11 cellular contexts compared by ENCODE assay signal in genomic region chr5:156879665-156880285, GRCh38. TPM values are rescaled to one million over a fixed set of nuclear protein-coding genes. Genes with fewer than 3 reads are reported as not detected.
DNase-seq lines count a peak whose midpoint lies in the region; ATAC-seq and TF ChIP-seq lines count a peak whose summit lies in the region.
"Had no signal": no experiment of that assay in that cellular context is flagged by ENCODE, and none has a peak within 500 bp of the region (broad histone marks: within the 10 kb centered on the region; RNA-seq: fewer than 3 reads in every experiment).

No MANE protein-coding gene starts in this region.

- no peaks in the 10 kb centered on the region for H3K4me1 Mint-ChIP-seq in activated T-cell treated with anti-CD3 and anti-CD28 coated beads, Interleukin-2, amount 50 U/mL, for 24 hours (ENCODE audit: low read depth)
- H3K4me1 Mint-ChIP-seq in HFFc6 (ENCODE audit: low read depth): no peaks in the 10 kb centered on the region
- no peaks in the 10 kb centered on the region for H3K4me1 Mint-ChIP-seq in activated T-helper 2 cell treated with anti-CD3 and anti-CD28 coated beads, Interferon-gamma antibody, Interleukin-2, Interleukin-4, amounts not matched to agents 10 μg/mL and 5 μg/mL and 100 μg/mL, durations not matched to agents 14 hours and 24 hours and 36 hours (ENCODE audit: low read depth)

- H3K36me3 Mint-ChIP-seq in activated T-cell treated with anti-CD3 and anti-CD28 coated beads, Interleukin-2, amount 50 U/mL, for 24 hours (ENCODE audit: low read depth): no peaks in the 10 kb centered on the region
- H3K36me3 Mint-ChIP-seq in HFFc6 (ENCODE audit: low read depth): no peaks in the 10 kb centered on the region
- H3K36me3 Mint-ChIP-seq in activated T-helper 2 cell treated with anti-CD3 and anti-CD28 coated beads, Interferon-gamma antibody, Interleukin-2, Interleukin-4, amounts not matched to agents 10 μg/mL and 5 μg/mL and 100 μg/mL, durations not matched to agents 14 hours and 24 hours and 36 hours (ENCODE audit: low read depth): no peaks in the 10 kb centered on the region

- DNase-seq in NCI-H128 (lab: John Stamatoyannopoulos, UW; ENCODE audit: unreplicated experiment) (peak; percentile 19), myocyte (ENCODE audit: low read depth) (peak; percentile 50), HFFc6 (no peak), RWPE1 (ENCODE audit: low spot score) (no peak)
- no peak for DNase-seq in activated T-cell treated with anti-CD3 and anti-CD28 coated beads, Interleukin-2, amount 50 U/mL, for 24 hours
- DNase-seq in activated T-helper 2 cell treated with anti-CD3 and anti-CD28 coated beads, Interferon-gamma antibody, Interleukin-2, Interleukin-4, amounts not matched to agents 10 μg/mL and 5 μg/mL and 100 μg/mL, durations not matched to agents 14 hours and 24 hours and 36 hours (ENCODE audit: low spot score): no peak
- DNase-seq: activated B cell treated with CpG ODN at 0.5 μM for 24 hours, NCI-H187 treated with DMSO at 0.1 percent for 48 hours had no signal

- TF ChIP-seq CTCF in HFFc6 (IDR thresholded peaks at IDR 0.05): no peak
- no peak for TF ChIP-seq CTCF in RWPE1 (conservative IDR thresholded peaks at IDR 0.05; ENCODE audit: low read depth)

- H3K27ac ChIP-seq in RWPE1: no peak overlapping the region

- H3K27me3 Mint-ChIP-seq in activated T-cell treated with anti-CD3 and anti-CD28 coated beads, Interleukin-2, amount 50 U/mL, for 24 hours: peaks cover 3% of the 10 kb centered on the region
- H3K27me3 Mint-ChIP-seq in HFFc6 (ENCODE audit: insufficient read depth): no peaks in the 10 kb centered on the region
- H3K27me3 Mint-ChIP-seq in activated T-helper 2 cell treated with anti-CD3 and anti-CD28 coated beads, Interferon-gamma antibody, Interleukin-2, Interleukin-4, amounts not matched to agents 10 μg/mL and 5 μg/mL and 100 μg/mL, durations not matched to agents 14 hours and 24 hours and 36 hours (ENCODE audit: low read depth): peaks cover 14% of the 10 kb centered on the region

- intact Hi-C loops in activated T-helper 2 cell treated with anti-CD3 and anti-CD28 coated beads, Interferon-gamma antibody, Interleukin-2, Interleukin-4, amounts not matched to agents 10 μg/mL and 5 μg/mL and 100 μg/mL, durations not matched to agents 14 hours and 24 hours and 36 hours (cut with micrococcal nuclease): no loop called here

- CTCF ChIA-PET in RWPE1 (lab: Yijun Ruan, JAX): no interaction called here

- POLR2A ChIA-PET in RWPE1 (lab: Yijun Ruan, JAX; ENCODE audit: low non-redundant PET): no interaction called here

- no peak overlapping the region for H3K27ac Mint-ChIP-seq in activated T-cell treated with anti-CD3 and anti-CD28 coated beads, Interleukin-2, amount 50 U/mL, for 24 hours
- H3K27ac Mint-ChIP-seq in HFFc6: no peak overlapping the region
- no peak overlapping the region for H3K27ac Mint-ChIP-seq in activated T-helper 2 cell treated with anti-CD3 and anti-CD28 coated beads, Interferon-gamma antibody, Interleukin-2, Interleukin-4, amounts not matched to agents 10 μg/mL and 5 μg/mL and 100 μg/mL, durations not matched to agents 14 hours and 24 hours and 36 hours
- H3K27ac Mint-ChIP-seq: activated B cell treated with CpG ODN at 0.5 μM for 24 hours had no signal

- ATAC-seq in GM19035 (IDR thresholded peaks at IDR 0.05; ENCODE audit: unreplicated experiment) (peak; percentile 94), HG02885 (IDR thresholded peaks at IDR 0.05; ENCODE audit: poor library complexity, unreplicated experiment) (peak; percentile 80)

- H3K9me3 Mint-ChIP-seq in activated T-cell treated with anti-CD3 and anti-CD28 coated beads, Interleukin-2, amount 50 U/mL, for 24 hours: no peaks in the 10 kb centered on the region
- H3K9me3 Mint-ChIP-seq in HFFc6: peaks cover 37% of the 10 kb centered on the region
- no peaks in the 10 kb centered on the region for H3K9me3 Mint-ChIP-seq in activated T-helper 2 cell treated with anti-CD3 and anti-CD28 coated beads, Interferon-gamma antibody, Interleukin-2, Interleukin-4, amounts not matched to agents 10 μg/mL and 5 μg/mL and 100 μg/mL, durations not matched to agents 14 hours and 24 hours and 36 hours
- H3K9me3 Mint-ChIP-seq: activated B cell treated with CpG ODN at 0.5 μM for 24 hours had no signal

- no peak overlapping the region for H3K4me3 Mint-ChIP-seq in activated T-cell treated with anti-CD3 and anti-CD28 coated beads, Interleukin-2, amount 50 U/mL, for 24 hours
- no peak overlapping the region for H3K4me3 Mint-ChIP-seq in HFFc6
- no peak overlapping the region for H3K4me3 Mint-ChIP-seq in activated T-helper 2 cell treated with anti-CD3 and anti-CD28 coated beads, Interferon-gamma antibody, Interleukin-2, Interleukin-4, amounts not matched to agents 10 μg/mL and 5 μg/mL and 100 μg/mL, durations not matched to agents 14 hours and 24 hours and 36 hours (ENCODE audit: low read depth)
- H3K4me3 Mint-ChIP-seq: activated B cell treated with CpG ODN at 0.5 μM for 24 hours had no signal

RNA-seq across cellular contexts. Expression of gene PPP1R2B, which starts 29.7 kb away (rescaled TPM):
- not detected in 2 replicates for total RNA-seq in myocyte
- polyA plus RNA-seq in myocyte (2012): not detected
- not detected for total RNA-seq in HFFc6 (2021; fragmentation: NEBNext Ultra II Directional; extraction: Animal tissue kit (Norgen Biotek cat#: 25700))
- total RNA-seq in activated T-helper 2 cell treated with anti-CD3 and anti-CD28 coated beads, Interferon-gamma antibody, Interleukin-2, Interleukin-4, amounts not matched to agents 10 μg/mL and 5 μg/mL and 100 μg/mL, durations not matched to agents 14 hours and 24 hours and 36 hours: 0.51 and 0.66 TPM in 2 replicates
- total RNA-seq: bronchial epithelial cell had no signal

Comparison
In these comparisons a context has a peak if more than half of its experiments do, and no peak if none do; other contexts are left out.
1. DNase-seq: peak in NCI-H128 (single experiment) and myocyte (single experiment); none in activated T-cell treated with anti-CD3 and anti-CD28 coated beads, Interleukin-2, amount 50 U/mL, for 24 hours (single experiment), HFFc6 (single experiment), activated T-helper 2 cell treated with anti-CD3 and anti-CD28 coated beads, Interferon-gamma antibody, Interleukin-2, Interleukin-4, amounts not matched to agents 10 μg/mL and 5 μg/mL and 100 μg/mL, durations not matched to agents 14 hours and 24 hours and 36 hours (single experiment) and RWPE1 (single experiment).